Comparison of ENCODE assay signal across 8 cellular contexts in genomic region chr5:94524841-94525697, GRCh38.
DNase-seq lines count a peak whose midpoint lies in the region; ATAC-seq and TF ChIP-seq lines count a peak whose summit lies in the region.

No MANE protein-coding gene starts in this region.

- H3K4me1 ChIP-seq in Peyer's patch (no peaks in the 10 kb centered on the region), colonic mucosa (no peaks in the 10 kb centered on the region)

- H3K4me3 Mint-ChIP-seq in activated CD4-positive, alpha-beta T cell treated with anti-CD3 and anti-CD28 coated beads for 36 hours, result no peak overlapping the region
- no peak overlapping the region for H3K4me3 Mint-ChIP-seq in memory B cell

- DNase-seq in activated CD4-positive, alpha-beta T cell treated with anti-CD3 and anti-CD28 coated beads for 36 hours, result peak; percentile 20
- no peak for DNase-seq in activated CD4-positive, alpha-beta T cell treated with anti-CD3 and anti-CD28 coated beads, Interleukin-2, amount 50 U/mL, for 48 hours
- DNase-seq in Peyer's patch (no peak), colonic mucosa (no peak), memory B cell (ENCODE audit: low spot score in 2 of 2) (peak in 1 of 2 donors; percentile 6), NCI-H187 treated with DMSO at 0.1 percent for 48 hours (lab: John Stamatoyannopoulos, UW) (no peak)

- no peaks in the 10 kb centered on the region for H3K27me3 ChIP-seq in Peyer's patch
- no peaks in the 10 kb centered on the region for H3K27me3 ChIP-seq in colonic mucosa

- no peaks in the 10 kb centered on the region for H3K4me1 Mint-ChIP-seq in activated CD4-positive, alpha-beta T cell treated with anti-CD3 and anti-CD28 coated beads for 36 hours
- H3K4me1 Mint-ChIP-seq in memory B cell, result no peaks in the 10 kb centered on the region

- no peak for TF ChIP-seq POLR2A in Peyer's patch (IDR thresholded peaks at IDR 0.05)

- no peaks in the 10 kb centered on the region for H3K36me3 ChIP-seq in Peyer's patch
- no peaks in the 10 kb centered on the region for H3K36me3 ChIP-seq in colonic mucosa

- no peak overlapping the region for H3K27ac Mint-ChIP-seq in activated CD4-positive, alpha-beta T cell treated with anti-CD3 and anti-CD28 coated beads for 36 hours
- no peak overlapping the region for H3K27ac Mint-ChIP-seq in memory B cell

- H3K27ac ChIP-seq in Peyer's patch (no peak overlapping the region), colonic mucosa (no peak overlapping the region)

- ATAC-seq in activated CD4-positive, alpha-beta T cell treated with anti-CD3 and anti-CD28 coated beads for 36 hours, result peak; percentile 74
- ATAC-seq in GM19468 (IDR thresholded peaks at IDR 0.05; ENCODE audit: extremely low read depth, unreplicated experiment) (peak; percentile 70), HG03558 (IDR thresholded peaks at IDR 0.05; ENCODE audit: extremely low read depth, unreplicated experiment) (peak; percentile 80), memory B cell (ENCODE audit: low read depth) (peak; percentile 43)

- intact Hi-C loops in activated CD4-positive, alpha-beta T cell treated with anti-CD3 and anti-CD28 coated beads for 36 hours (cut with DNase I, micrococcal nuclease), result loop anchor here (1.0 to 5.0 kb wide), 6 partner anchors 167 to 382 kb away; no protein-coding TSS in a partner anchor
- intact Hi-C loops in colonic mucosa (cut with DNase I), result loop anchor here (2.0 to 5.0 kb wide), 2 partner anchors 167 to 212 kb away; no protein-coding TSS in a partner anchor

- peak in 5 of 6 experiments; percentile 54 to 76 (median 71) for TF ChIP-seq CTCF in Peyer's patch (IDR thresholded peaks at IDR 0.05)
- TF ChIP-seq CTCF in colonic mucosa (IDR thresholded peaks at IDR 0.05), result peak; percentile 57

- H3K9ac ChIP-seq in colonic mucosa (ENCODE audit: low read depth in 2 of 2, low read length in 2 of 2), result no peak overlapping the region

- POLR2A ChIA-PET in activated CD4-positive, alpha-beta T cell treated with anti-CD3 and anti-CD28 coated beads for 36 hours (lab: Charles Lee), result no interaction called here

- H3K4me3 ChIP-seq in Peyer's patch (no peak overlapping the region), colonic mucosa (no peak overlapping the region)

- no peaks in the 10 kb centered on the region for H3K36me3 Mint-ChIP-seq in activated CD4-positive, alpha-beta T cell treated with anti-CD3 and anti-CD28 coated beads for 36 hours (ENCODE audit: low read depth)
- H3K36me3 Mint-ChIP-seq in memory B cell, result no peaks in the 10 kb centered on the region

- H3K27me3 Mint-ChIP-seq in activated CD4-positive, alpha-beta T cell treated with anti-CD3 and anti-CD28 coated beads for 36 hours, result no peaks in the 10 kb centered on the region
- no peaks in the 10 kb centered on the region for H3K27me3 Mint-ChIP-seq in memory B cell

- H3K9me3 ChIP-seq in Peyer's patch (no peaks in the 10 kb centered on the region), colonic mucosa (no peaks in the 10 kb centered on the region)

- CTCF ChIA-PET in activated CD4-positive, alpha-beta T cell treated with anti-CD3 and anti-CD28 coated beads for 36 hours (lab: Charles Lee), result interaction anchor here (0.6 to 2.4 kb wide), 5 partner anchors 112 to 325 kb away, joined by 4 to 37 read pairs (median 4); no protein-coding TSS in a partner anchor

- H3K9me3 Mint-ChIP-seq in activated CD4-positive, alpha-beta T cell treated with anti-CD3 and anti-CD28 coated beads for 36 hours (ENCODE audit: low read depth), result no peaks in the 10 kb centered on the region
- no peaks in the 10 kb centered on the region for H3K9me3 Mint-ChIP-seq in memory B cell
